8 cellular contexts compared by ENCODE assay signal in genomic region chr15:90219421-90220141, GRCh38. TPM values are rescaled to one million over a fixed set of nuclear protein-coding genes. Genes with fewer than 3 reads are reported as not detected.
DNase-seq lines count a peak whose midpoint lies in the region; ATAC-seq and TF ChIP-seq lines count a peak whose summit lies in the region.

No MANE protein-coding gene starts in this region.

- H3K27me3 ChIP-seq in RWPE2 (ENCODE audit: insufficient read depth, poor library complexity, severe bottlenecking), result no peaks in the 10 kb centered on the region

- peak; percentile 78 for TF ChIP-seq CTCF in RWPE2 (IDR thresholded peaks at IDR 0.05; ENCODE audit: poor library complexity, severe bottlenecking)

- H3K4me1 ChIP-seq in RWPE2 (ENCODE audit: insufficient read depth, poor library complexity, severe bottlenecking), result no peaks in the 10 kb centered on the region

- DNase-seq in SIG-M5 treated with dmso at 0.1 percent for 504 hours (lab: John Stamatoyannopoulos, UW; ENCODE audit: unreplicated experiment), result peak; percentile 28
- no peak for DNase-seq in SIG-M5 (lab: John Stamatoyannopoulos, UW)
- no peak for DNase-seq in RWPE2 (ENCODE audit: low spot score)
- peak in 1 of 2 donors; percentile 71 for DNase-seq in activated naive CD4-positive, alpha-beta T cell treated with anti-CD3 and anti-CD28 coated beads, Interleukin-2, amount 50 U/mL, for 72 hours (ENCODE audit: low spot score in 2 of 2)
- DNase-seq in hepatic stellate cell (ENCODE audit: low spot score), result peak; percentile 66
- DNase-seq in stimulated activated CD4-positive, alpha-beta T cell treated with anti-CD3 and anti-CD28 coated beads, Interleukin-2, amount 100 ng/mL, for 24 hours, result peak; percentile 71 to 72
- DNase-seq in NCI-H1105 (lab: John Stamatoyannopoulos, UW), result no peak
- DNase-seq in NCI-H345 treated with DMSO at 0.1 percent for 48 hours (lab: John Stamatoyannopoulos, UW; ENCODE audit: unreplicated experiment), result no peak

- no peaks in the 10 kb centered on the region for H3K9me3 Mint-ChIP-seq in activated naive CD4-positive, alpha-beta T cell treated with anti-CD3 and anti-CD28 coated beads, Interleukin-2, amount 50 U/mL, for 72 hours

- H3K27ac ChIP-seq in RWPE2 (ENCODE audit: poor library complexity, severe bottlenecking), result peak overlapping the region; percentile 6

- H3K9me3 ChIP-seq in RWPE2 (ENCODE audit: severe bottlenecking), result no peaks in the 10 kb centered on the region

- peak overlapping the region in 1 of 2 donors; percentile 2 for H3K27ac Mint-ChIP-seq in activated naive CD4-positive, alpha-beta T cell treated with anti-CD3 and anti-CD28 coated beads, Interleukin-2, amount 50 U/mL, for 72 hours

- H3K36me3 ChIP-seq in RWPE2 (ENCODE audit: low read depth), result peaks cover 100% of the 10 kb centered on the region

- no peaks in the 10 kb centered on the region for H3K36me3 Mint-ChIP-seq in activated naive CD4-positive, alpha-beta T cell treated with anti-CD3 and anti-CD28 coated beads, Interleukin-2, amount 50 U/mL, for 72 hours

- no peak overlapping the region for H3K4me3 ChIP-seq in RWPE2 (ENCODE audit: severe bottlenecking)

- ATAC-seq in RWPE2 (ENCODE audit: low read depth), result peak; percentile 43
- ATAC-seq in activated naive CD4-positive, alpha-beta T cell treated with anti-CD3 and anti-CD28 coated beads, Interleukin-2, amount 50 U/mL, for 72 hours, result peak; percentile 63 to 81

RNA-seq across cellular contexts. Expression of gene CIB1, which starts 14.2 kb away (rescaled TPM):
- total RNA-seq in activated naive CD4-positive, alpha-beta T cell treated with anti-CD3 and anti-CD28 coated beads, Interleukin-2, amount 50 U/mL, for 72 hours, result 100 to 1,000 TPM; 114 to 150 TPM

RNA-seq across cellular contexts. Expression of gene GDPGP1, which starts 14.4 kb away (rescaled TPM):
- 1 to 10 TPM; 3.1 to 7.6 TPM for total RNA-seq in activated naive CD4-positive, alpha-beta T cell treated with anti-CD3 and anti-CD28 coated beads, Interleukin-2, amount 50 U/mL, for 72 hours

RNA-seq across cellular contexts. Expression of gene SEMA4B, which starts 18.5 kb away (rescaled TPM):
- 10 to 100 TPM in 1 of 2 donors, 1 to 10 TPM in 1; 8.9 to 19.1 TPM for total RNA-seq in activated naive CD4-positive, alpha-beta T cell treated with anti-CD3 and anti-CD28 coated beads, Interleukin-2, amount 50 U/mL, for 72 hours

RNA-seq across cellular contexts. Expression of gene TTLL13, which starts 29.8 kb away (rescaled TPM):
- total RNA-seq in activated naive CD4-positive, alpha-beta T cell treated with anti-CD3 and anti-CD28 coated beads, Interleukin-2, amount 50 U/mL, for 72 hours, result 1 to 10 TPM in 1 of 2 donors, under 1 TPM in 1; 0.49 to 1.0 TPM

RNA-seq across cellular contexts. Expression of gene NGRN, which starts 45.9 kb away (rescaled TPM):
- 10 to 100 TPM; 17.8 to 36.2 TPM for total RNA-seq in activated naive CD4-positive, alpha-beta T cell treated with anti-CD3 and anti-CD28 coated beads, Interleukin-2, amount 50 U/mL, for 72 hours

Comparison
In these comparisons a context has a peak if more than half of its experiments do, and no peak if none do; other contexts are left out.
1. DNase-seq: peak in SIG-M5 treated with dmso at 0.1 percent for 504 hours (single experiment), hepatic stellate cell (single experiment) and stimulated activated CD4-positive, alpha-beta T cell treated with anti-CD3 and anti-CD28 coated beads, Interleukin-2, amount 100 ng/mL, for 24 hours (2 of 2); none in SIG-M5 (single experiment), RWPE2 (single experiment), NCI-H1105 (single experiment) and NCI-H345 treated with DMSO at 0.1 percent for 48 hours (single experiment).